ENCODE assay signal across 19 cellular contexts in genomic region chr18:55054591-55054990, GRCh38.
DNase-seq lines count a peak whose midpoint lies in the region; ATAC-seq and TF ChIP-seq lines count a peak whose summit lies in the region.
"Had no signal": no experiment of that assay in that cellular context is flagged by ENCODE, and none has a peak within 500 bp of the region (broad histone marks: within the 10 kb centered on the region; RNA-seq: fewer than 3 reads in every experiment).

No MANE protein-coding gene starts in this region.

- no peak overlapping the region for H3K27ac ChIP-seq in RWPE1
- H3K27ac ChIP-seq: breast epithelium, Peyer's patch had no signal

- H3K27ac Mint-ChIP-seq in activated CD4-positive, alpha-beta T cell treated with anti-CD3 and anti-CD28 coated beads, Interleukin-2, amount 10 ng/mL, durations not matched to agents 7 days and 5 days, result no peak overlapping the region
- H3K27ac Mint-ChIP-seq: activated naive CD4-positive, alpha-beta T cell treated with anti-CD3 and anti-CD28 coated beads, Interleukin-2, amount 50 U/mL, for 24 hours; mesothelial cell of epicardium had no signal

- in situ Hi-C loops in G401 (cut with HindIII; ENCODE audit: low sequenced_read_pairs), result no loop called here

- no peaks in the 10 kb centered on the region for H3K27me3 Mint-ChIP-seq in activated CD4-positive, alpha-beta T cell treated with anti-CD3 and anti-CD28 coated beads, Interleukin-2, amount 10 ng/mL, durations not matched to agents 7 days and 5 days
- H3K27me3 Mint-ChIP-seq: activated naive CD4-positive, alpha-beta T cell treated with anti-CD3 and anti-CD28 coated beads, Interleukin-2, amount 50 U/mL, for 24 hours had no signal

- no peak overlapping the region for H3K4me3 Mint-ChIP-seq in activated CD4-positive, alpha-beta T cell treated with anti-CD3 and anti-CD28 coated beads, Interleukin-2, amount 10 ng/mL, durations not matched to agents 7 days and 5 days
- H3K4me3 Mint-ChIP-seq: activated naive CD4-positive, alpha-beta T cell treated with anti-CD3 and anti-CD28 coated beads, Interleukin-2, amount 50 U/mL, for 24 hours; mesothelial cell of epicardium had no signal

- CTCF ChIA-PET in activated CD4-positive, alpha-beta T cell treated with anti-CD3 and anti-CD28 coated beads, Interleukin-2, amount 10 ng/mL, durations not matched to agents 7 days and 5 days (lab: Charles Lee), result no interaction called here
- CTCF ChIA-PET in RWPE1 (lab: Yijun Ruan, JAX), result no interaction called here

- no peaks in the 10 kb centered on the region for H3K9me3 Mint-ChIP-seq in activated CD4-positive, alpha-beta T cell treated with anti-CD3 and anti-CD28 coated beads, Interleukin-2, amount 10 ng/mL, durations not matched to agents 7 days and 5 days
- H3K9me3 Mint-ChIP-seq: activated naive CD4-positive, alpha-beta T cell treated with anti-CD3 and anti-CD28 coated beads, Interleukin-2, amount 50 U/mL, for 24 hours; mesothelial cell of epicardium had no signal

- ATAC-seq in HG02981 (IDR thresholded peaks at IDR 0.05; ENCODE audit: unreplicated experiment), result no peak
- ATAC-seq: activated CD4-positive, CD25-positive, alpha-beta regulatory T cell treated with anti-CD3 and anti-CD28 coated beads, Interleukin-2, amount 50 U/mL, for 24 hours; SK-N-SH treated with all-trans-retinoic acid at 6 μM for 48 hours had no signal

- POLR2A ChIA-PET in activated CD4-positive, alpha-beta T cell treated with anti-CD3 and anti-CD28 coated beads, Interleukin-2, amount 10 ng/mL, durations not matched to agents 7 days and 5 days (lab: Charles Lee), result no interaction called here
- POLR2A ChIA-PET in RWPE1 (lab: Yijun Ruan, JAX; ENCODE audit: low non-redundant PET), result no interaction called here

- TF ChIP-seq CTCF in RWPE1 (conservative IDR thresholded peaks at IDR 0.05; ENCODE audit: low read depth), result no peak

- DNase-seq in G401 (ENCODE audit: low spot score), result peak; percentile 18
- peak in 55 of 58 donors; percentile 8 to 75 (median 40) for DNase-seq in anterior cingulate cortex (lab: John Stamatoyannopoulos, UW)
- peak; percentile 64 for DNase-seq in globus pallidus (ENCODE audit: low spot score)
- DNase-seq in putamen (ENCODE audit: low spot score), result peak; percentile 33
- DNase-seq in COLO829 (ENCODE audit: low spot score), result no peak
- DNase-seq in activated CD4-positive, alpha-beta T cell treated with anti-CD3 and anti-CD28 coated beads, Interleukin-2, amount 10 ng/mL, durations not matched to agents 7 days and 5 days, result no peak
- no peak for DNase-seq in RWPE1 (ENCODE audit: low spot score)
- DNase-seq: dermis blood vessel endothelial cell; NCI-H1436 treated with DMSO at 0.1 percent for 48 hours; NCI-H226; NK-92 treated with Interleukin-12 subunit alpha and Interleukin-12 subunit beta, amount 100 ng/mL, for 24 hours; Peyer's patch; T-helper 9 cell had no signal

- H3K4me1 Mint-ChIP-seq in activated CD4-positive, alpha-beta T cell treated with anti-CD3 and anti-CD28 coated beads, Interleukin-2, amount 10 ng/mL, durations not matched to agents 7 days and 5 days, result no peaks in the 10 kb centered on the region
- H3K4me1 Mint-ChIP-seq: activated naive CD4-positive, alpha-beta T cell treated with anti-CD3 and anti-CD28 coated beads, Interleukin-2, amount 50 U/mL, for 24 hours had no signal

- no peaks in the 10 kb centered on the region for H3K36me3 Mint-ChIP-seq in activated CD4-positive, alpha-beta T cell treated with anti-CD3 and anti-CD28 coated beads, Interleukin-2, amount 10 ng/mL, durations not matched to agents 7 days and 5 days (ENCODE audit: low read depth)
- H3K36me3 Mint-ChIP-seq: activated naive CD4-positive, alpha-beta T cell treated with anti-CD3 and anti-CD28 coated beads, Interleukin-2, amount 50 U/mL, for 24 hours; mesothelial cell of epicardium had no signal

Comparison
In these comparisons a context has a peak if more than half of its experiments do, and no peak if none do; other contexts are left out.
1. DNase-seq: peak in G401 (single experiment), anterior cingulate cortex (55 of 58), globus pallidus (single experiment) and putamen (single experiment); none in COLO829 (single experiment), activated CD4-positive, alpha-beta T cell treated with anti-CD3 and anti-CD28 coated beads, Interleukin-2, amount 10 ng/mL, durations not matched to agents 7 days and 5 days (single experiment) and RWPE1 (single experiment).